Comparison of ENCODE assay signal across 8 cellular contexts in genomic region chr7:1459930-1460756, GRCh38. TPM values are rescaled to one million over a fixed set of nuclear protein-coding genes. Genes with fewer than 3 reads are reported as not detected.
DNase-seq lines count a peak whose midpoint lies in the region; ATAC-seq lines count a peak whose summit lies in the region.

No MANE protein-coding gene starts in this region.

- no peaks in the 10 kb centered on the region for H3K36me3 Mint-ChIP-seq in activated naive CD8-positive, alpha-beta T cell treated with anti-CD3 and anti-CD28 coated beads, Interleukin-2, amount 50 U/mL, for 24 hours (ENCODE audit: low read depth)
- H3K36me3 Mint-ChIP-seq in stimulated activated effector memory CD8-positive, alpha-beta T cell treated with anti-CD3 and anti-CD28 coated beads, Interleukin-12 subunit alpha, Interleukin-12 subunit beta, amount 100 ng/mL, for 72 hours: peaks cover 4% of the 10 kb centered on the region

- peak overlapping the region; percentile 14 for H3K4me3 Mint-ChIP-seq in activated naive CD8-positive, alpha-beta T cell treated with anti-CD3 and anti-CD28 coated beads, Interleukin-2, amount 50 U/mL, for 24 hours
- H3K4me3 Mint-ChIP-seq in stimulated activated effector memory CD8-positive, alpha-beta T cell treated with anti-CD3 and anti-CD28 coated beads, Interleukin-12 subunit alpha, Interleukin-12 subunit beta, amount 100 ng/mL, for 72 hours: peak overlapping the region; percentile 72

- no peak for ATAC-seq in activated naive CD8-positive, alpha-beta T cell treated with anti-CD3 and anti-CD28 coated beads, Interleukin-2, amount 50 U/mL, for 24 hours
- ATAC-seq in stimulated activated effector memory CD8-positive, alpha-beta T cell treated with anti-CD3 and anti-CD28 coated beads, Interleukin-12 subunit alpha, Interleukin-12 subunit beta, amount 100 ng/mL, for 72 hours: peak; percentile 0
- no peak for ATAC-seq in HG03159 (IDR thresholded peaks at IDR 0.05; ENCODE audit: unreplicated experiment)

- H3K4me1 Mint-ChIP-seq in activated naive CD8-positive, alpha-beta T cell treated with anti-CD3 and anti-CD28 coated beads, Interleukin-2, amount 50 U/mL, for 24 hours: peaks cover 8% of the 10 kb centered on the region
- H3K4me1 Mint-ChIP-seq in stimulated activated effector memory CD8-positive, alpha-beta T cell treated with anti-CD3 and anti-CD28 coated beads, Interleukin-12 subunit alpha, Interleukin-12 subunit beta, amount 100 ng/mL, for 72 hours: peaks cover 32% of the 10 kb centered on the region

- H3K27ac ChIP-seq in iPS-20b (ENCODE audit: low read length): no peak overlapping the region

- H3K9me3 Mint-ChIP-seq in activated naive CD8-positive, alpha-beta T cell treated with anti-CD3 and anti-CD28 coated beads, Interleukin-2, amount 50 U/mL, for 24 hours: no peaks in the 10 kb centered on the region
- no peaks in the 10 kb centered on the region for H3K9me3 Mint-ChIP-seq in stimulated activated effector memory CD8-positive, alpha-beta T cell treated with anti-CD3 and anti-CD28 coated beads, Interleukin-12 subunit alpha, Interleukin-12 subunit beta, amount 100 ng/mL, for 72 hours

- H3K27me3 ChIP-seq in H7 (ENCODE audit: control insufficient read depth, insufficient read depth, low read length): no peaks in the 10 kb centered on the region
- H3K27me3 ChIP-seq in iPS-20b (ENCODE audit: insufficient read depth, low read length): no peaks in the 10 kb centered on the region; the same call in 1 of the 2 replicates

- peak overlapping the region; percentile 22 for H3K27ac Mint-ChIP-seq in activated naive CD8-positive, alpha-beta T cell treated with anti-CD3 and anti-CD28 coated beads, Interleukin-2, amount 50 U/mL, for 24 hours
- H3K27ac Mint-ChIP-seq in stimulated activated effector memory CD8-positive, alpha-beta T cell treated with anti-CD3 and anti-CD28 coated beads, Interleukin-12 subunit alpha, Interleukin-12 subunit beta, amount 100 ng/mL, for 72 hours: peak overlapping the region; percentile 78

- in situ Hi-C loops in ACHN (cut with HindIII; ENCODE audit: low pct_ligation_motif_present, low pct_unique_long_range_greater_than_20kb, low sequenced_read_pairs): no loop called here

- no peaks in the 10 kb centered on the region for H3K36me3 ChIP-seq in H7 (replicated peaks; ENCODE audit: control insufficient read depth, insufficient read depth, low read length)
- H3K36me3 ChIP-seq in iPS-20b (ENCODE audit: insufficient read depth, low read depth, low read length): no peaks in the 10 kb centered on the region

- no peaks in the 10 kb centered on the region for H3K4me1 ChIP-seq in iPS-20b (ENCODE audit: insufficient read depth, low read length)

- DNase-seq in ACHN (peak; percentile 31), H7 (peak; percentile 73), NCI-H1930 (lab: John Stamatoyannopoulos, UW) (no peak), NCI-H345 (lab: John Stamatoyannopoulos, UW) (no peak)
- DNase-seq in activated naive CD8-positive, alpha-beta T cell treated with anti-CD3 and anti-CD28 coated beads, Interleukin-2, amount 50 U/mL, for 24 hours: no peak
- DNase-seq in stimulated activated effector memory CD8-positive, alpha-beta T cell treated with anti-CD3 and anti-CD28 coated beads, Interleukin-12 subunit alpha, Interleukin-12 subunit beta, amount 100 ng/mL, for 72 hours (ENCODE audit: low spot score in 2 of 2): no peak

- H3K27me3 Mint-ChIP-seq in activated naive CD8-positive, alpha-beta T cell treated with anti-CD3 and anti-CD28 coated beads, Interleukin-2, amount 50 U/mL, for 24 hours: peaks cover 1% of the 10 kb centered on the region

- H3K9me3 ChIP-seq in iPS-20b (ENCODE audit: insufficient read depth, low read depth, low read length): no peaks in the 10 kb centered on the region

- H3K9ac ChIP-seq in iPS-20b (ENCODE audit: low read depth, low read length): no peak overlapping the region

- H3K4me3 ChIP-seq in H7 (ENCODE audit: insufficient read depth, low read depth, low read length): peak overlapping the region; percentile 41
- H3K4me3 ChIP-seq in iPS-20b (ENCODE audit: low read length): peak overlapping the region; percentile 46; the same call in 1 of the 2 replicates

RNA-seq across cellular contexts. Expression of gene MICALL2, which starts 0.9 kb away (rescaled TPM):
- 5.2 and 7.6 TPM in 2 replicates for total RNA-seq in H7 (2014; rRNA removed; shearing (Covaris generic))

RNA-seq across cellular contexts. Expression of gene INTS1, which starts 44.0 kb away (rescaled TPM):
- total RNA-seq in H7 (2014; rRNA removed; shearing (Covaris generic)): 71.8 and 78.7 TPM in 2 replicates

Comparison
In these comparisons a context has a peak if more than half of its experiments do, and no peak if none do; other contexts are left out.
1. DNase-seq: peak in ACHN (single experiment) and H7 (single experiment); none in activated naive CD8-positive, alpha-beta T cell treated with anti-CD3 and anti-CD28 coated beads, Interleukin-2, amount 50 U/mL, for 24 hours (single experiment), stimulated activated effector memory CD8-positive, alpha-beta T cell treated with anti-CD3 and anti-CD28 coated beads, Interleukin-12 subunit alpha, Interleukin-12 subunit beta, amount 100 ng/mL, for 72 hours (0 of 2), NCI-H1930 (0 of 2) and NCI-H345 (single experiment).